In the genomic region with DNA sequence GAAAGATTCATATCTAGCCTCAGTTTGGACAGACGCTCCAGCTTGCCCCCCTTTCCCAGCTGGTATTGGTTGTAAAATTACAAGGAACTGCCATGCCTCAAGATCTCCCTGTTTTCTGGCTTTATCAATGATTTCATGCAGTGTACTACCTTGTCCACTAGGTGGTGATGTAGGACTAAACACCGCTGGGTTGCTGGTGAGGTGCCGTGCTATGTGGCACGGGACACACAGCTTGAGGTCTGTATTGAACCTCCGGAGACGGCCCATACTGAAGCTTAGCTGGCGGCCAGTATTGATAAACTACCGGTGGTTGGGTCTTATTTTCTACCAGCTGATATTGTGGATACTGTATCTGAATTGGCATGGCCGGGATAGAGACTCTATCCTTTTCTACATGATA, we compare ENCODE assay signal across 7 cellular contexts. TPM values are rescaled to one million over a fixed set of nuclear protein-coding genes. Genes with fewer than 3 reads are reported as not detected.
"Had no signal": no experiment of that assay in that cellular context is flagged by ENCODE, and none has a peak within 500 bp of the region (broad histone marks: within the 10 kb centered on the region; RNA-seq: fewer than 3 reads in every experiment).

No MANE protein-coding gene starts in this region.

RNA-seq across cellular contexts. Expression of gene PRAMEF27, which starts 36.5 kb away (rescaled TPM):
- total RNA-seq: M059J, OCI-LY7, PC-9, Right ventricle myocardium inferior, RPMI7951, SJCRH30, SK-MEL-5 had no signal

RNA-seq across cellular contexts. Expression of gene HNRNPCL3, which starts 40.7 kb away (rescaled TPM):
- total RNA-seq: M059J, OCI-LY7, PC-9, Right ventricle myocardium inferior, RPMI7951, SJCRH30, SK-MEL-5 had no signal

RNA-seq across cellular contexts. Expression of gene PRAMEF25, which starts 50.7 kb away (rescaled TPM):
- total RNA-seq: M059J, OCI-LY7, PC-9, Right ventricle myocardium inferior, RPMI7951, SJCRH30, SK-MEL-5 had no signal
